Comparison of ENCODE assay signal across 1 cellular context in genomic region chr7:133139350-133139749, GRCh38.
A peak's percentile ranks its signal among the peaks of the same experiment; 100 is the strongest.
TF ChIP-seq lines count a peak whose summit lies in the region.

No MANE protein-coding gene starts in this region.

TF ChIP-seq in K562, 482 proteins besides CTCF, POLR2A, EP300 and RAD21 (continued from another document):
- TF ChIP-seq TEAD4 (IDR thresholded peaks at IDR 0.05; ENCODE audit: low read length) (peak; percentile 34; the same call in 1 of the 2 replicates), TEAD4 (CRISPR knock-in tag; IDR thresholded peaks at IDR 0.05; ENCODE audit: borderline replicate concordance) (no peak), STAG1 (CRISPR knock-in tag; IDR thresholded peaks at IDR 0.05; ENCODE audit: borderline replicate concordance) (peak; percentile 54; the same call in 1 of the 2 replicates), IRF9 (tag; IDR thresholded peaks at IDR 0.05) (0 out of 2 replicates have a peak, but pooled peaks have one; percentile 11), LARP7 (IDR thresholded peaks at IDR 0.05) (no peak)
